Comparison of ENCODE assay signal across 19 cellular contexts in genomic region chr6:143107440-143107839, GRCh38.
"Had no signal": no experiment of that assay in that cellular context is flagged by ENCODE, and none has a peak within 500 bp of the region (broad histone marks: within the 10 kb centered on the region; RNA-seq: fewer than 3 reads in every experiment).

No MANE protein-coding gene starts in this region.

- H3K9ac ChIP-seq: neural progenitor cell had no signal

- H3K27ac ChIP-seq: neural progenitor cell, SK-N-MC, VCaP had no signal

- H3K4me3 Mint-ChIP-seq: activated CD4-positive, alpha-beta T cell treated with anti-CD3 and anti-CD28 coated beads for 36 hours; activated CD8-positive, alpha-beta T cell treated with anti-CD3 and anti-CD28 coated beads, Interleukin-2, amount 10 ng/mL, durations not matched to agents 7 days and 5 days; activated naive CD8-positive, alpha-beta T cell treated with anti-CD3 and anti-CD28 coated beads, Interleukin-2, amount 50 U/mL, for 24 hours; central memory CD8-positive, alpha-beta T cell; immature natural killer cell; neural progenitor cell; stimulated activated effector memory CD8-positive, alpha-beta T cell treated with anti-CD3 and anti-CD28 coated beads, Interleukin-12 subunit alpha, Interleukin-12 subunit beta, amount 100 ng/mL, for 72 hours; T-cell; type B pancreatic cell had no signal

- H3K27me3 ChIP-seq: neural progenitor cell had no signal

- ATAC-seq: activated CD4-positive, alpha-beta T cell treated with anti-CD3 and anti-CD28 coated beads for 36 hours; activated CD8-positive, alpha-beta T cell treated with anti-CD3 and anti-CD28 coated beads, Interleukin-2, amount 10 ng/mL, durations not matched to agents 7 days and 5 days; activated naive CD8-positive, alpha-beta T cell treated with anti-CD3 and anti-CD28 coated beads, Interleukin-2, amount 50 U/mL, for 24 hours; left cardiac atrium; stimulated activated effector memory CD8-positive, alpha-beta T cell treated with anti-CD3 and anti-CD28 coated beads, Interleukin-12 subunit alpha, Interleukin-12 subunit beta, amount 100 ng/mL, for 72 hours; T-cell had no signal

- DNase-seq: activated CD4-positive, alpha-beta T cell treated with anti-CD3 and anti-CD28 coated beads for 36 hours; activated CD8-positive, alpha-beta memory T cell treated with anti-CD3 and anti-CD28 coated beads, Interleukin-2, amount 50 U/mL, for 48 hours; activated CD8-positive, alpha-beta T cell treated with anti-CD3 and anti-CD28 coated beads, Interleukin-2, amount 10 ng/mL, durations not matched to agents 7 days and 5 days; activated naive CD4-positive, alpha-beta T cell; activated naive CD8-positive, alpha-beta T cell treated with anti-CD3 and anti-CD28 coated beads, Interleukin-2, amount 50 U/mL, for 24 hours; dermis blood vessel endothelial cell; immature natural killer cell; left cardiac atrium; mesendoderm; retina; T-cell; T1000 had no signal

- H3K4me3 ChIP-seq: neural progenitor cell, SK-N-MC, smooth muscle cell had no signal

- H3K4me1 ChIP-seq: neural progenitor cell had no signal

- H3K27ac Mint-ChIP-seq: activated CD4-positive, alpha-beta T cell treated with anti-CD3 and anti-CD28 coated beads for 36 hours; activated CD8-positive, alpha-beta T cell treated with anti-CD3 and anti-CD28 coated beads, Interleukin-2, amount 10 ng/mL, durations not matched to agents 7 days and 5 days; activated naive CD8-positive, alpha-beta T cell treated with anti-CD3 and anti-CD28 coated beads, Interleukin-2, amount 50 U/mL, for 24 hours; immature natural killer cell; neural progenitor cell; stimulated activated effector memory CD8-positive, alpha-beta T cell treated with anti-CD3 and anti-CD28 coated beads, Interleukin-12 subunit alpha, Interleukin-12 subunit beta, amount 100 ng/mL, for 72 hours; T-cell; type B pancreatic cell had no signal

- H3K36me3 Mint-ChIP-seq: neural progenitor cell; stimulated activated effector memory CD8-positive, alpha-beta T cell treated with anti-CD3 and anti-CD28 coated beads, Interleukin-12 subunit alpha, Interleukin-12 subunit beta, amount 100 ng/mL, for 72 hours had no signal

- H3K36me3 ChIP-seq: neural progenitor cell had no signal

- H3K4me1 Mint-ChIP-seq: central memory CD8-positive, alpha-beta T cell; immature natural killer cell; neural progenitor cell had no signal

- H3K9me3 Mint-ChIP-seq: activated naive CD8-positive, alpha-beta T cell treated with anti-CD3 and anti-CD28 coated beads, Interleukin-2, amount 50 U/mL, for 24 hours; central memory CD8-positive, alpha-beta T cell; immature natural killer cell; neural progenitor cell had no signal

- H3K27me3 Mint-ChIP-seq: activated CD4-positive, alpha-beta T cell treated with anti-CD3 and anti-CD28 coated beads for 36 hours; activated naive CD8-positive, alpha-beta T cell treated with anti-CD3 and anti-CD28 coated beads, Interleukin-2, amount 50 U/mL, for 24 hours; central memory CD8-positive, alpha-beta T cell; T-cell; type B pancreatic cell had no signal
